ENCODE assay signal across 20 cellular contexts in the genomic region with DNA sequence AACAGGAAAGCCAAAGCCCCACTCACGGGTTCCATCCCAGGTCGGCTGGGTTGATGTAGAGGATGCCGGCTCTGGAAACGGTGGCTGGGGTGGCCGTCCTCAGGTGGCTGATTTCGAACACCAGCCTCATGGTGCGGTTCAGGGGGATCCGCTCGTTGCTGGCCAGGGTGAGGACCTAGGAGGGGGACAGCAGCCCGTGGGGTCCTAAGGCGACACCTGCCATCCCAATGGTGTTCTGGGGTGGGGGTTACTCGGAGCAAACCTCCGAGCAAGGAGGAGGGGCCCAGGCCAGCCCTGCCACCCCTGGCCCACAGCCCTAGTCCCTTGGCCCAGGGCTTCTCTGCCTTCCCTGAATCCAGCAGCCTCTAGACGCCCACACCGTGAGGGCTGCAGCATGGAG.
"Had no signal": no experiment of that assay in that cellular context is flagged by ENCODE, and none has a peak within 500 bp of the region (broad histone marks: within the 10 kb centered on the region; RNA-seq: fewer than 3 reads in every experiment).

No MANE protein-coding gene starts in this region.

- DNase-seq: Kasumi-1, KG1, MM.1S, NCI-H1436, NCI-H187, NCI-H2029, NCI-H2081 treated with DMSO at 0.1 percent for 48 hours, NCI-H2171, NCI-H226, NCI-H446, NCI-H510A, NCI-H524 treated with DMSO at 0.1 percent for 48 hours, NCI-H69, NCI-H774, Right ventricle myocardium superior, RPMI8226, SIG-M5 had no signal

- H3K4me1 ChIP-seq: SJSA1 had no signal

- H3K27ac ChIP-seq: HL-60, SJSA1, SK-N-MC had no signal

- H3K4me3 ChIP-seq: SJSA1, SK-N-MC had no signal

- H3K9me3 ChIP-seq: SJSA1 had no signal

- H3K36me3 ChIP-seq: SJSA1 had no signal
